ENCODE assay signal across 8 cellular contexts in genomic region chr14:21024668-21025373, GRCh38. TPM values are rescaled to one million over a fixed set of nuclear protein-coding genes. Genes with fewer than 3 reads are reported as not detected.
DNase-seq lines count a peak whose midpoint lies in the region; ATAC-seq, FAIRE-seq and TF ChIP-seq lines count a peak whose summit lies in the region.

Gene NDRG2 (minus strand): TSS chr14:21025061. CDS start chr14:21023315, 1,746 bp downstream.

- H3K9me3 ChIP-seq in SJSA1 (replicated peaks) (no peaks in the 10 kb centered on the region), pancreas (no peaks in the 10 kb centered on the region)

- H3K4me3 ChIP-seq in SJSA1 (peak within 1 kb of the TSS; percentile 16; the same call in 1 of the 2 replicates), pancreas (peak within 1 kb of the TSS; percentile 62 to 95 (median 85))

- H3K27me3 ChIP-seq in SJSA1 (replicated peaks) = peaks cover 23% of the 10 kb centered on the region
- no peaks in the 10 kb centered on the region for H3K27me3 ChIP-seq in pancreas

- intact Hi-C loops in Right ventricle myocardium inferior (cut with DNase I) (loop anchor here (1.0 kb wide), 1 partner anchor 14 kb away; no protein-coding TSS in a partner anchor), pancreas (cut with DNase I) (loop anchor here in 1 of 3 donors (5.0 kb wide), 1 partner anchor 67 kb away; no protein-coding TSS in a partner anchor)

- ATAC-seq in Right ventricle myocardium inferior (peak; percentile 87), pancreas (peak; percentile 94 to 96 (median 94)), GM18907 (IDR thresholded peaks at IDR 0.05; ENCODE audit: unreplicated experiment) (no peak)

- CTCF ChIA-PET in HEK293T (lab: Yijun Ruan, JAX) = interaction anchor here (3.2 kb wide), 1 partner anchor 10 kb away, joined by 12 read pairs; no protein-coding TSS in a partner anchor

- H3K27ac ChIP-seq in SJSA1 (no peak within 1 kb of the TSS), pancreas (peak within 1 kb of the TSS; percentile 41 to 67 (median 64)), temporal lobe (ENCODE audit: low read depth, low read length) (peak within 1 kb of the TSS; percentile 99)

- TF ChIP-seq CTCF in pancreas (IDR thresholded peaks at IDR 0.05) = no peak

- peak; percentile 79 for DNase-seq in Ammon's horn (ENCODE audit: low spot score)
- peak; percentile 81 for DNase-seq in HEK293T (ENCODE audit: extremely low spot score)
- no peak for DNase-seq in SJSA1 (ENCODE audit: low read depth in 1 of 2, low spot score in 2 of 2)
- peak; percentile 70 for DNase-seq in activated naive CD4-positive, alpha-beta T cell treated with anti-CD3 and anti-CD28 coated beads, Interleukin-2, amount 50 U/mL, for 16 hours
- DNase-seq in Right ventricle myocardium inferior (ENCODE audit: missing footprints) = peak; percentile 93
- DNase-seq in pancreas = peak; percentile 84 to 94 (median 87)

- H3K36me3 ChIP-seq in SJSA1 (no peaks in the 10 kb centered on the region), pancreas (peaks cover 0 to 10% (median 0%) of the 10 kb centered on the region in 3 donors)

- POLR2A ChIA-PET in HEK293T (lab: Yijun Ruan, JAX) = interaction anchor here (1.0 to 1.9 kb wide), 3 partner anchors 10 to 47 kb away, joined by 3 to 9 read pairs (median 4); partner anchors contain the start of gene ARHGEF40

- peaks cover 4% of the 10 kb centered on the region for H3K4me1 ChIP-seq in SJSA1 (replicated peaks)
- peaks cover 0 to 5% (median 3%) of the 10 kb centered on the region in 3 donors for H3K4me1 ChIP-seq in pancreas

- 1% methylated on average over 56 to 68 of the region's 68 CpGs for WGBS in pancreas, 2 donors

- no peak for FAIRE-seq in pancreas (lab: Jason Lieb, UNC)

TF ChIP-seq in HEK293T, 16 proteins besides CTCF, POLR2A, EP300 and RAD21:
- no peak for TF ChIP-seq SUZ12 (IDR thresholded peaks at IDR 0.05)
- TF ChIP-seq L3MBTL2 (conservative IDR thresholded peaks at IDR 0.05) = 0 out of 2 replicates have a peak, but pooled peaks have one; percentile 32
- TF ChIP-seq SP1 (IDR thresholded peaks at IDR 0.05) = no peak
- TF ChIP-seq TARDBP (IDR thresholded peaks at IDR 0.05) = no peak
TF ChIP-seq in HEK293T: peak in this region for 1.

RNA-seq across cellular contexts. Expression of gene NDRG2, which starts in this region (rescaled TPM):
- 0.08 TPM in 1 of 2 replicates, not detected in the other for total RNA-seq in SJSA1 (2014; rRNA removed; shearing (Covaris generic))
- total RNA-seq in Right ventricle myocardium inferior = 321 TPM
- 10 to 100 TPM; 37.5 to 75.4 (median 47.4) TPM for total RNA-seq in pancreas
- 100 to 1,000 TPM; 104 to 159 TPM for polyA plus RNA-seq in pancreas
- 117 TPM for total RNA-seq in temporal lobe

Comparison
In these comparisons a context has a peak if more than half of its experiments do, and no peak if none do; other contexts are left out.
1. RNA of gene NDRG2 (total RNA-seq): 321 TPM in Right ventricle myocardium inferior (single experiment), 117 TPM in temporal lobe (single experiment) and 37.5 to 75.4 TPM in pancreas; 0.08 TPM in SJSA1; every median in the first group is over 10 times any median in the second.
2. DNase-seq: peak in Ammon's horn (single experiment), HEK293T (single experiment), activated naive CD4-positive, alpha-beta T cell treated with anti-CD3 and anti-CD28 coated beads, Interleukin-2, amount 50 U/mL, for 16 hours (single experiment), Right ventricle myocardium inferior (single experiment) and pancreas (6 of 6); none in SJSA1 (0 of 2).